ENCODE assay signal across 2 cellular contexts in the genomic region with DNA sequence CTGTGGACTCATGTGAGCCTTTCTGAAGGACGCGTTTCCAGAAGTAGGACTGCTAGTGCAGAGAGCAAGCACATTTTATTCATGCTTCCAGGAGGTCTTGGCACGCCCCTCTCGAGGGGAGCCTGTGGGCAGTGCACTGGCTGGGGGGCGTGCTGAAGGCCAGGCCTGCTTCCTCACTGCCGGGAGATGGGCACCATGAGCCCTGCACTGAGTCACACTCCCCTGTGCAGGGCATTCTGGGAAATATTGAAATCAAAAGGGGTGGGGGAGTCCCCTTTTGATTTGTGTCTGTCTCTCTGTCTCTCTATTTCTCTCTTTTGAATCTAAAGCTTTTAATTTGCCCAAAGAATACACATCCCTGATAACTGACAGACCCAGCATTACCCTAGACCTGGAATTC.
TF ChIP-seq lines count a peak whose summit lies in the region.

No MANE protein-coding gene starts in this region.

TF ChIP-seq in K562, 482 proteins besides CTCF, POLR2A, EP300 and RAD21 (continues in another document):
- TF ChIP-seq KDM4B (IDR thresholded peaks at IDR 0.05; ENCODE audit: borderline replicate concordance in 2 of 2, low read depth in 1 of 2) (no peak), HINFP (tag; conservative IDR thresholded peaks at IDR 0.05; ENCODE audit: low read depth) (no peak), PBX2 (CRISPR knock-in tag; IDR thresholded peaks at IDR 0.05; ENCODE audit: low read depth) (no peak), PBX2 (tag; conservative IDR thresholded peaks at IDR 0.05; ENCODE audit: low read depth) (no peak), VEZF1 (CRISPR knock-in tag; IDR thresholded peaks at IDR 0.05) (no peak), MAZ (CRISPR knock-in tag; conservative IDR thresholded peaks at IDR 0.05 in 1 of 2, IDR thresholded peaks at IDR 0.05 in 1 of 2) (no peak), PYGO2 (tag; IDR thresholded peaks at IDR 0.05) (no peak), STAG1 (CRISPR knock-in tag; IDR thresholded peaks at IDR 0.05; ENCODE audit: borderline replicate concordance) (no peak), PTBP1 (IDR thresholded peaks at IDR 0.05; ENCODE audit: low read depth, low read length) (no peak), ZNF445 (CRISPR knock-in tag; IDR thresholded peaks at IDR 0.05; ENCODE audit: low read depth) (no peak), HNRNPL (IDR thresholded peaks at IDR 0.05; ENCODE audit: low read depth, low read length) (no peak), TFAM (CRISPR knock-in tag; conservative IDR thresholded peaks at IDR 0.05) (no peak)
- TF ChIP-seq, protein P1, sequence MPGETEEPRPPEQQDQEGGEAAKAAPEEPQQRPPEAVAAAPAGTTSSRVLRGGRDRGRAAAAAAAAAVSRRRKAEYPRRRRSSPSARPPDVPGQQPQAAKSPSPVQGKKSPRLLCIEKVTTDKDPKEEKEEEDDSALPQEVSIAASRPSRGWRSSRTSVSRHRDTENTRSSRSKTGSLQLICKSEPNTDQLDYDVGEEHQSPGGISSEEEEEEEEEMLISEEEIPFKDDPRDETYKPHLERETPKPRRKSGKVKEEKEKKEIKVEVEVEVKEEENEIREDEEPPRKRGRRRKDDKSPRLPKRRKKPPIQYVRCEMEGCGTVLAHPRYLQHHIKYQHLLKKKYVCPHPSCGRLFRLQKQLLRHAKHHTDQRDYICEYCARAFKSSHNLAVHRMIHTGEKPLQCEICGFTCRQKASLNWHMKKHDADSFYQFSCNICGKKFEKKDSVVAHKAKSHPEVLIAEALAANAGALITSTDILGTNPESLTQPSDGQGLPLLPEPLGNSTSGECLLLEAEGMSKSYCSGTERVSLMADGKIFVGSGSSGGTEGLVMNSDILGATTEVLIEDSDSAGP (CRISPR knock-in tag; IDR thresholded peaks at IDR 0.05): no peak
- TF ChIP-seq, protein P2, sequence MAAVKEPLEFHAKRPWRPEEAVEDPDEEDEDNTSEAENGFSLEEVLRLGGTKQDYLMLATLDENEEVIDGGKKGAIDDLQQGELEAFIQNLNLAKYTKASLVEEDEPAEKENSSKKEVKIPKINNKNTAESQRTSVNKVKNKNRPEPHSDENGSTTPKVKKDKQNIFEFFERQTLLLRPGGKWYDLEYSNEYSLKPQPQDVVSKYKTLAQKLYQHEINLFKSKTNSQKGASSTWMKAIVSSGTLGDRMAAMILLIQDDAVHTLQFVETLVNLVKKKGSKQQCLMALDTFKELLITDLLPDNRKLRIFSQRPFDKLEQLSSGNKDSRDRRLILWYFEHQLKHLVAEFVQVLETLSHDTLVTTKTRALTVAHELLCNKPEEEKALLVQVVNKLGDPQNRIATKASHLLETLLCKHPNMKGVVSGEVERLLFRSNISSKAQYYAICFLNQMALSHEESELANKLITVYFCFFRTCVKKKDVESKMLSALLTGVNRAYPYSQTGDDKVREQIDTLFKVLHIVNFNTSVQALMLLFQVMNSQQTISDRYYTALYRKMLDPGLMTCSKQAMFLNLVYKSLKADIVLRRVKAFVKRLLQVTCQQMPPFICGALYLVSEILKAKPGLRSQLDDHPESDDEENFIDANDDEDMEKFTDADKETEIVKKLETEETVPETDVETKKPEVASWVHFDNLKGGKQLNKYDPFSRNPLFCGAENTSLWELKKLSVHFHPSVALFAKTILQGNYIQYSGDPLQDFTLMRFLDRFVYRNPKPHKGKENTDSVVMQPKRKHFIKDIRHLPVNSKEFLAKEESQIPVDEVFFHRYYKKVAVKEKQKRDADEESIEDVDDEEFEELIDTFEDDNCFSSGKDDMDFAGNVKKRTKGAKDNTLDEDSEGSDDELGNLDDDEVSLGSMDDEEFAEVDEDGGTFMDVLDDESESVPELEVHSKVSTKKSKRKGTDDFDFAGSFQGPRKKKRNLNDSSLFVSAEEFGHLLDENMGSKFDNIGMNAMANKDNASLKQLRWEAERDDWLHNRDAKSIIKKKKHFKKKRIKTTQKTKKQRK (IDR thresholded peaks at IDR 0.05; ENCODE audit: borderline replicate concordance, low read depth, low read length): no peak
- TF ChIP-seq, protein P3, sequence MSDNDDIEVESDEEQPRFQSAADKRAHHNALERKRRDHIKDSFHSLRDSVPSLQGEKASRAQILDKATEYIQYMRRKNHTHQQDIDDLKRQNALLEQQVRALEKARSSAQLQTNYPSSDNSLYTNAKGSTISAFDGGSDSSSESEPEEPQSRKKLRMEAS (CRISPR knock-in tag; IDR thresholded peaks at IDR 0.05): no peak

TF ChIP-seq in HEK293T, 16 proteins besides CTCF, POLR2A, EP300 and RAD21:
- TF ChIP-seq FOXA1 (IDR thresholded peaks at IDR 0.05): no peak
- TF ChIP-seq ELF4 (IDR thresholded peaks at IDR 0.05): no peak
- TF ChIP-seq LEF1 (IDR thresholded peaks at IDR 0.05; ENCODE audit: borderline replicate concordance): no peak
- no peak for TF ChIP-seq FOXM1 (IDR thresholded peaks at IDR 0.05; ENCODE audit: borderline replicate concordance)
- TF ChIP-seq FOXK2 (IDR thresholded peaks at IDR 0.05): no peak
- TF ChIP-seq ARNT (IDR thresholded peaks at IDR 0.05): no peak
- no peak for TF ChIP-seq BHLHE40 (IDR thresholded peaks at IDR 0.05; ENCODE audit: borderline replicate concordance)
- no peak for TF ChIP-seq ZNF384 (IDR thresholded peaks at IDR 0.05)
- TF ChIP-seq NFRKB (IDR thresholded peaks at IDR 0.05): no peak
- no peak for TF ChIP-seq HDGF (IDR thresholded peaks at IDR 0.05; ENCODE audit: borderline replicate concordance)
- TF ChIP-seq CTBP1 (IDR thresholded peaks at IDR 0.05; ENCODE audit: borderline replicate concordance): no peak
- TF ChIP-seq, protein P4, sequence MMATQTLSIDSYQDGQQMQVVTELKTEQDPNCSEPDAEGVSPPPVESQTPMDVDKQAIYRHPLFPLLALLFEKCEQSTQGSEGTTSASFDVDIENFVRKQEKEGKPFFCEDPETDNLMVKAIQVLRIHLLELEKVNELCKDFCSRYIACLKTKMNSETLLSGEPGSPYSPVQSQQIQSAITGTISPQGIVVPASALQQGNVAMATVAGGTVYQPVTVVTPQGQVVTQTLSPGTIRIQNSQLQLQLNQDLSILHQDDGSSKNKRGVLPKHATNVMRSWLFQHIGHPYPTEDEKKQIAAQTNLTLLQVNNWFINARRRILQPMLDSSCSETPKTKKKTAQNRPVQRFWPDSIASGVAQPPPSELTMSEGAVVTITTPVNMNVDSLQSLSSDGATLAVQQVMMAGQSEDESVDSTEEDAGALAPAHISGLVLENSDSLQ (IDR thresholded peaks at IDR 0.05): no peak
- TF ChIP-seq SUZ12 (IDR thresholded peaks at IDR 0.05): no peak
- no peak for TF ChIP-seq SP1 (IDR thresholded peaks at IDR 0.05)
- no peak for TF ChIP-seq L3MBTL2 (conservative IDR thresholded peaks at IDR 0.05)
- no peak for TF ChIP-seq TARDBP (IDR thresholded peaks at IDR 0.05)
